Comparison of ENCODE assay signal across 1 cellular context in the genomic region with DNA sequence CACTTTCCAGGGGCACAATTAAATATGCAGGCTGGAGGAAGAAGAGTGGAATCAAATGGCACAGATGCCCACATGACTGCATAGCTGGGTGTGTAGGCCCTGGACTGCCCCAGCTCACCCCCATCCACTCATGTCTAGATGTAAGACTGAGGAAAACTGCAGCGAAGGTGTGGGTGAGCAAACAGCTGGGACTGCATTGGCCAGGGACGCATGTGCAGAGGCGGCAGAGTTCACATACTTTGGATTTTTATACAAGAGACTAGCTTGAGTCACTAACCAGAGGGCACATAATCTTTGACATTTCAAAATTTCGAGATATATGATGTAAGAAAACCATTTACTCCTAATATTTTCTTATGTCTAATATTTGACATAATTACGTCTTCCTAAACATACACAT.
TF ChIP-seq lines count a peak whose summit lies in the region.

No MANE protein-coding gene starts in this region.

TF ChIP-seq in HepG2, 621 proteins besides CTCF, POLR2A, EP300 and RAD21 (continued from another document):
- peak; percentile 47; the same call in 1 of the 2 replicates for TF ChIP-seq BCL6 (CRISPR knock-in tag; IDR thresholded peaks at IDR 0.05)
- TF ChIP-seq, protein P1, sequence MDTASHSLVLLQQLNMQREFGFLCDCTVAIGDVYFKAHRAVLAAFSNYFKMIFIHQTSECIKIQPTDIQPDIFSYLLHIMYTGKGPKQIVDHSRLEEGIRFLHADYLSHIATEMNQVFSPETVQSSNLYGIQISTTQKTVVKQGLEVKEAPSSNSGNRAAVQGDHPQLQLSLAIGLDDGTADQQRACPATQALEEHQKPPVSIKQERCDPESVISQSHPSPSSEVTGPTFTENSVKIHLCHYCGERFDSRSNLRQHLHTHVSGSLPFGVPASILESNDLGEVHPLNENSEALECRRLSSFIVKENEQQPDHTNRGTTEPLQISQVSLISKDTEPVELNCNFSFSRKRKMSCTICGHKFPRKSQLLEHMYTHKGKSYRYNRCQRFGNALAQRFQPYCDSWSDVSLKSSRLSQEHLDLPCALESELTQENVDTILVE (CRISPR knock-in tag; IDR thresholded peaks at IDR 0.05) = no peak
- TF ChIP-seq PATZ1 (CRISPR knock-in tag; IDR thresholded peaks at IDR 0.05) = peak; percentile 44
- TF ChIP-seq CREB1 (IDR thresholded peaks at IDR 0.05) = no peak
- TF ChIP-seq CREB1 (CRISPR knock-in tag; IDR thresholded peaks at IDR 0.05) = no peak
- peak in 1 of 2 experiments; percentile 75; a peak in 2 of 4 replicates for TF ChIP-seq NR2F1 (CRISPR knock-in tag; IDR thresholded peaks at IDR 0.05)
- TF ChIP-seq GTF2F1 (IDR thresholded peaks at IDR 0.05; ENCODE audit: low read length) = no peak
- peak; percentile 87 for TF ChIP-seq TFAP4 (IDR thresholded peaks at IDR 0.05; ENCODE audit: borderline replicate concordance, low read depth)
- TF ChIP-seq HMG20A (CRISPR knock-in tag; IDR thresholded peaks at IDR 0.05; ENCODE audit: borderline replicate concordance) = peak; percentile 41; the same call in 1 of the 2 replicates
- TF ChIP-seq SETDB1 (CRISPR knock-in tag; IDR thresholded peaks at IDR 0.05; ENCODE audit: borderline replicate concordance) = no peak
- no peak for TF ChIP-seq FOXK2 (IDR thresholded peaks at IDR 0.05)
- peak; percentile 48; the same call in 1 of the 2 replicates for TF ChIP-seq FOXA3 (CRISPR knock-in tag; IDR thresholded peaks at IDR 0.05)
- TF ChIP-seq TBX3 (IDR thresholded peaks at IDR 0.05; ENCODE audit: borderline replicate concordance) = peak; percentile 92
- 0 out of 2 replicates have a peak, but pooled peaks have one; percentile 16 for TF ChIP-seq CEBPG (CRISPR knock-in tag; IDR thresholded peaks at IDR 0.05)
- peak; percentile 88 for TF ChIP-seq TEAD3 (CRISPR knock-in tag; optimal IDR thresholded peaks at IDR 0.05; ENCODE audit: borderline replicate concordance)
- no peak for TF ChIP-seq ZNF883 (CRISPR knock-in tag; IDR thresholded peaks at IDR 0.05; ENCODE audit: not compliant biosample characterization)
- no peak for TF ChIP-seq PAWR (CRISPR knock-in tag; IDR thresholded peaks at IDR 0.05; ENCODE audit: borderline replicate concordance)
- peak; percentile 32; the same call in 1 of the 2 replicates for TF ChIP-seq NR2F6 (IDR thresholded peaks at IDR 0.05)
- TF ChIP-seq NR2F6 (CRISPR knock-in tag; IDR thresholded peaks at IDR 0.05) = peak; percentile 47; the same call in 1 of the 2 replicates
- TF ChIP-seq ZNF556 (CRISPR knock-in tag; IDR thresholded peaks at IDR 0.05; ENCODE audit: borderline replicate concordance) = no peak
- peak; percentile 69 for TF ChIP-seq FOSL2 (CRISPR knock-in tag; IDR thresholded peaks at IDR 0.05)
- TF ChIP-seq NR2F2 (IDR thresholded peaks at IDR 0.05; ENCODE audit: borderline replicate concordance, low read depth) = 0 out of 2 replicates have a peak, but pooled peaks have one; percentile 31
- no peak for TF ChIP-seq AGO2 (optimal IDR thresholded peaks at IDR 0.05; ENCODE audit: low read depth, low read length)
- peak; percentile 35; the same call in 1 of the 2 replicates for TF ChIP-seq SOX5 (CRISPR knock-in tag; IDR thresholded peaks at IDR 0.05; ENCODE audit: borderline replicate concordance)
- TF ChIP-seq ARID5B (CRISPR knock-in tag; IDR thresholded peaks at IDR 0.05) = peak; percentile 62
- TF ChIP-seq ZNF564 (CRISPR knock-in tag; IDR thresholded peaks at IDR 0.05) = no peak
